Comparison of ENCODE assay signal across 21 cellular contexts in genomic region chr2:16322308-16323130, GRCh38.
"Had no signal": no experiment of that assay in that cellular context is flagged by ENCODE, and none has a peak within 500 bp of the region (broad histone marks: within the 10 kb centered on the region; RNA-seq: fewer than 3 reads in every experiment).

No MANE protein-coding gene starts in this region.

- H3K9me3 ChIP-seq: esophagus squamous epithelium, heart right ventricle, left lung, neutrophil, pancreas, right lobe of liver, thoracic aorta, tibial nerve had no signal

- H3K4me1 ChIP-seq: esophagus squamous epithelium, left lung, pancreas, right lobe of liver, tibial nerve had no signal

- ATAC-seq: effector memory CD8-positive, alpha-beta T cell; heart right ventricle; left cardiac atrium; left lung; naive thymus-derived CD8-positive, alpha-beta T cell; pancreas; right lobe of liver; stimulated activated naive B cell treated with anti-CD40 and anti-IgM and Interleukin-4, amounts not matched to agents 10 μg/mL and 1 μg/mL and 100 μg/mL, for 72 hours had no signal

- H3K27me3 ChIP-seq: esophagus squamous epithelium, heart right ventricle, left lung, neutrophil, pancreas, right lobe of liver, tibial nerve had no signal

- H3K36me3 ChIP-seq: esophagus squamous epithelium, heart right ventricle, left lung, neutrophil, pancreas, right lobe of liver, thoracic aorta, tibial nerve had no signal

- H3K27me3 Mint-ChIP-seq: effector memory CD8-positive, alpha-beta T cell; stimulated activated naive CD8-positive, alpha-beta T cell treated with anti-CD3 and anti-CD28 coated beads, Interleukin-15, Interleukin-2, amounts not matched to agents 100 ng/mL and 50 ng/mL, for 24 hours had no signal

- H3K4me3 Mint-ChIP-seq: effector memory CD8-positive, alpha-beta T cell; naive thymus-derived CD8-positive, alpha-beta T cell; nephron progenitor cell; stimulated activated naive B cell treated with anti-CD40 and anti-IgM and Interleukin-4, amounts not matched to agents 10 μg/mL and 1 μg/mL and 100 μg/mL, for 72 hours; stimulated activated naive CD8-positive, alpha-beta T cell treated with anti-CD3 and anti-CD28 coated beads, Interleukin-15, Interleukin-2, amounts not matched to agents 100 ng/mL and 50 ng/mL, for 24 hours had no signal

- DNase-seq: cortex of kidney; effector memory CD8-positive, alpha-beta T cell; esophagus squamous epithelium; foreskin melanocyte; glutamatergic neuron; heart right ventricle; left cardiac atrium; left lung; mesenchymal stem cell; naive thymus-derived CD8-positive, alpha-beta T cell; nephron progenitor cell; pancreas; right lobe of liver; stimulated activated CD4-positive, alpha-beta T cell treated with anti-CD3 and anti-CD28 coated beads, Interleukin-15, amount 100 ng/mL, for 24 hours; stimulated activated CD4-positive, alpha-beta T cell treated with anti-CD3 and anti-CD28 coated beads, Interleukin-2, amount 100 ng/mL, for 48 hours; stimulated activated naive B cell treated with anti-CD40 and anti-IgM and Interleukin-4, amounts not matched to agents 10 μg/mL and 1 μg/mL and 100 μg/mL, for 72 hours had no signal

- H3K4me3 ChIP-seq: esophagus squamous epithelium, heart right ventricle, left lung, pancreas, right lobe of liver, thoracic aorta, tibial nerve had no signal

- H3K9me3 Mint-ChIP-seq: effector memory CD8-positive, alpha-beta T cell; naive thymus-derived CD8-positive, alpha-beta T cell; nephron progenitor cell; stimulated activated naive B cell treated with anti-CD40 and anti-IgM and Interleukin-4, amounts not matched to agents 10 μg/mL and 1 μg/mL and 100 μg/mL, for 72 hours; stimulated activated naive CD8-positive, alpha-beta T cell treated with anti-CD3 and anti-CD28 coated beads, Interleukin-15, Interleukin-2, amounts not matched to agents 100 ng/mL and 50 ng/mL, for 24 hours had no signal

- H3K36me3 Mint-ChIP-seq: naive thymus-derived CD8-positive, alpha-beta T cell; stimulated activated naive B cell treated with anti-CD40 and anti-IgM and Interleukin-4, amounts not matched to agents 10 μg/mL and 1 μg/mL and 100 μg/mL, for 72 hours had no signal

- H3K27ac Mint-ChIP-seq: effector memory CD8-positive, alpha-beta T cell; naive thymus-derived CD8-positive, alpha-beta T cell; nephron progenitor cell; progenitor cell of endocrine pancreas; stimulated activated naive B cell treated with anti-CD40 and anti-IgM and Interleukin-4, amounts not matched to agents 10 μg/mL and 1 μg/mL and 100 μg/mL, for 72 hours; stimulated activated naive CD8-positive, alpha-beta T cell treated with anti-CD3 and anti-CD28 coated beads, Interleukin-15, Interleukin-2, amounts not matched to agents 100 ng/mL and 50 ng/mL, for 24 hours had no signal

- H3K27ac ChIP-seq: esophagus squamous epithelium, heart right ventricle, left lung, neutrophil, pancreas, right lobe of liver, thoracic aorta, tibial nerve had no signal
